ENCODE assay signal across 16 cellular contexts in genomic region chr21:42352433-42353095, GRCh38. TPM values are rescaled to one million over a fixed set of nuclear protein-coding genes. Genes with fewer than 3 reads are reported as not detected.
"Had no signal": no experiment of that assay in that cellular context is flagged by ENCODE, and none has a peak within 500 bp of the region (broad histone marks: within the 10 kb centered on the region; RNA-seq: fewer than 3 reads in every experiment).

No MANE protein-coding gene starts in this region.

- H3K4me1 ChIP-seq: colonic mucosa, heart right ventricle, left ventricle myocardium inferior, pancreas, upper lobe of left lung had no signal

- H3K27ac ChIP-seq: colonic mucosa, heart right ventricle, left ventricle myocardium inferior, pancreas, upper lobe of left lung had no signal

- H3K4me3 Mint-ChIP-seq: activated CD4-positive, alpha-beta memory T cell treated with anti-CD3 and anti-CD28 coated beads for 36 hours; memory B cell had no signal

- H3K27me3 ChIP-seq: colonic mucosa, pancreas, upper lobe of left lung had no signal

- H3K36me3 ChIP-seq: colonic mucosa, heart right ventricle, left ventricle myocardium inferior, pancreas, upper lobe of left lung had no signal

- H3K9me3 ChIP-seq: colonic mucosa, pancreas, upper lobe of left lung had no signal

- H3K4me3 ChIP-seq: colonic mucosa, heart right ventricle, left ventricle myocardium inferior, pancreas, upper lobe of left lung had no signal

- H3K27ac Mint-ChIP-seq: activated CD4-positive, alpha-beta memory T cell treated with anti-CD3 and anti-CD28 coated beads for 36 hours; activated T-helper 2 cell treated with anti-CD3 and anti-CD28 coated beads, Interferon-gamma antibody, Interleukin-2, Interleukin-4, amounts not matched to agents 10 μg/mL and 5 μg/mL and 100 μg/mL, durations not matched to agents 14 hours and 24 hours and 36 hours; memory B cell had no signal

- DNase-seq: activated CD4-positive, alpha-beta memory T cell treated with anti-CD3 and anti-CD28 coated beads for 36 hours; caudate nucleus; colonic mucosa; effector CD4-positive, alpha-beta T cell; heart right ventricle; left ventricle myocardium inferior; T-helper 9 cell; upper lobe of left lung had no signal

- ATAC-seq: heart right ventricle, pancreas had no signal

- H3K27me3 Mint-ChIP-seq: activated CD4-positive, alpha-beta memory T cell treated with anti-CD3 and anti-CD28 coated beads for 36 hours had no signal

RNA-seq across cellular contexts. Expression of gene TFF2, which starts 1.8 kb away (rescaled TPM):
- total RNA-seq: activated CD4-positive, alpha-beta memory T cell treated with anti-CD3 and anti-CD28 coated beads for 36 hours; activated T-helper 2 cell treated with anti-CD3 and anti-CD28 coated beads, Interferon-gamma antibody, Interleukin-2, Interleukin-4, amounts not matched to agents 10 μg/mL and 5 μg/mL and 100 μg/mL, durations not matched to agents 14 hours and 24 hours and 36 hours; frontal cortex; heart right ventricle; left ventricle myocardium inferior; renal cortical epithelial cell; SK-MEL-5; skeletal muscle tissue; upper lobe of left lung had no signal
- polyA plus RNA-seq: heart right ventricle, neural cell had no signal

RNA-seq across cellular contexts. Expression of gene TFF1, which starts 13.8 kb away (rescaled TPM):
- total RNA-seq: activated CD4-positive, alpha-beta memory T cell treated with anti-CD3 and anti-CD28 coated beads for 36 hours; frontal cortex; heart right ventricle; left ventricle myocardium inferior; renal cortical epithelial cell; SK-MEL-5; skeletal muscle tissue had no signal
- polyA plus RNA-seq: heart right ventricle, neural cell had no signal

RNA-seq across cellular contexts. Expression of gene TFF3, which starts 37.4 kb away (rescaled TPM):
- total RNA-seq: activated CD4-positive, alpha-beta memory T cell treated with anti-CD3 and anti-CD28 coated beads for 36 hours; activated T-helper 2 cell treated with anti-CD3 and anti-CD28 coated beads, Interferon-gamma antibody, Interleukin-2, Interleukin-4, amounts not matched to agents 10 μg/mL and 5 μg/mL and 100 μg/mL, durations not matched to agents 14 hours and 24 hours and 36 hours; frontal cortex had no signal
- polyA plus RNA-seq: neural cell had no signal

RNA-seq across cellular contexts. Expression of gene TMPRSS3, which starts 43.3 kb away (rescaled TPM):
- total RNA-seq: frontal cortex, left ventricle myocardium inferior, skeletal muscle tissue had no signal

RNA-seq across cellular contexts. Expression of gene UBASH3A, which starts 51.1 kb away (rescaled TPM):
- total RNA-seq: frontal cortex, left ventricle myocardium inferior, renal cortical epithelial cell, SK-MEL-5 had no signal
- polyA plus RNA-seq: neural cell had no signal
